1 cellular context compared by ENCODE assay signal in genomic region chr17:59699218-59699617, GRCh38.
TF ChIP-seq lines count a peak whose summit lies in the region.

No MANE protein-coding gene starts in this region.

TF ChIP-seq in K562, 482 proteins besides CTCF, POLR2A, EP300 and RAD21:
- TF ChIP-seq TAF7 (tag; IDR thresholded peaks at IDR 0.05), result no peak
- TF ChIP-seq, protein P1, sequence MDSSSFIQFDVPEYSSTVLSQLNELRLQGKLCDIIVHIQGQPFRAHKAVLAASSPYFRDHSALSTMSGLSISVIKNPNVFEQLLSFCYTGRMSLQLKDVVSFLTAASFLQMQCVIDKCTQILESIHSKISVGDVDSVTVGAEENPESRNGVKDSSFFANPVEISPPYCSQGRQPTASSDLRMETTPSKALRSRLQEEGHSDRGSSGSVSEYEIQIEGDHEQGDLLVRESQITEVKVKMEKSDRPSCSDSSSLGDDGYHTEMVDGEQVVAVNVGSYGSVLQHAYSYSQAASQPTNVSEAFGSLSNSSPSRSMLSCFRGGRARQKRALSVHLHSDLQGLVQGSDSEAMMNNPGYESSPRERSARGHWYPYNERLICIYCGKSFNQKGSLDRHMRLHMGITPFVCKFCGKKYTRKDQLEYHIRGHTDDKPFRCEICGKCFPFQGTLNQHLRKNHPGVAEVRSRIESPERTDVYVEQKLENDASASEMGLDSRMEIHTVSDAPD (CRISPR knock-in tag; IDR thresholded peaks at IDR 0.05), result no peak
- TF ChIP-seq POLR2G (IDR thresholded peaks at IDR 0.05; ENCODE audit: low read depth, low read length), result 0 out of 2 replicates have a peak, but pooled peaks have one; percentile 27
- TF ChIP-seq, protein P2, sequence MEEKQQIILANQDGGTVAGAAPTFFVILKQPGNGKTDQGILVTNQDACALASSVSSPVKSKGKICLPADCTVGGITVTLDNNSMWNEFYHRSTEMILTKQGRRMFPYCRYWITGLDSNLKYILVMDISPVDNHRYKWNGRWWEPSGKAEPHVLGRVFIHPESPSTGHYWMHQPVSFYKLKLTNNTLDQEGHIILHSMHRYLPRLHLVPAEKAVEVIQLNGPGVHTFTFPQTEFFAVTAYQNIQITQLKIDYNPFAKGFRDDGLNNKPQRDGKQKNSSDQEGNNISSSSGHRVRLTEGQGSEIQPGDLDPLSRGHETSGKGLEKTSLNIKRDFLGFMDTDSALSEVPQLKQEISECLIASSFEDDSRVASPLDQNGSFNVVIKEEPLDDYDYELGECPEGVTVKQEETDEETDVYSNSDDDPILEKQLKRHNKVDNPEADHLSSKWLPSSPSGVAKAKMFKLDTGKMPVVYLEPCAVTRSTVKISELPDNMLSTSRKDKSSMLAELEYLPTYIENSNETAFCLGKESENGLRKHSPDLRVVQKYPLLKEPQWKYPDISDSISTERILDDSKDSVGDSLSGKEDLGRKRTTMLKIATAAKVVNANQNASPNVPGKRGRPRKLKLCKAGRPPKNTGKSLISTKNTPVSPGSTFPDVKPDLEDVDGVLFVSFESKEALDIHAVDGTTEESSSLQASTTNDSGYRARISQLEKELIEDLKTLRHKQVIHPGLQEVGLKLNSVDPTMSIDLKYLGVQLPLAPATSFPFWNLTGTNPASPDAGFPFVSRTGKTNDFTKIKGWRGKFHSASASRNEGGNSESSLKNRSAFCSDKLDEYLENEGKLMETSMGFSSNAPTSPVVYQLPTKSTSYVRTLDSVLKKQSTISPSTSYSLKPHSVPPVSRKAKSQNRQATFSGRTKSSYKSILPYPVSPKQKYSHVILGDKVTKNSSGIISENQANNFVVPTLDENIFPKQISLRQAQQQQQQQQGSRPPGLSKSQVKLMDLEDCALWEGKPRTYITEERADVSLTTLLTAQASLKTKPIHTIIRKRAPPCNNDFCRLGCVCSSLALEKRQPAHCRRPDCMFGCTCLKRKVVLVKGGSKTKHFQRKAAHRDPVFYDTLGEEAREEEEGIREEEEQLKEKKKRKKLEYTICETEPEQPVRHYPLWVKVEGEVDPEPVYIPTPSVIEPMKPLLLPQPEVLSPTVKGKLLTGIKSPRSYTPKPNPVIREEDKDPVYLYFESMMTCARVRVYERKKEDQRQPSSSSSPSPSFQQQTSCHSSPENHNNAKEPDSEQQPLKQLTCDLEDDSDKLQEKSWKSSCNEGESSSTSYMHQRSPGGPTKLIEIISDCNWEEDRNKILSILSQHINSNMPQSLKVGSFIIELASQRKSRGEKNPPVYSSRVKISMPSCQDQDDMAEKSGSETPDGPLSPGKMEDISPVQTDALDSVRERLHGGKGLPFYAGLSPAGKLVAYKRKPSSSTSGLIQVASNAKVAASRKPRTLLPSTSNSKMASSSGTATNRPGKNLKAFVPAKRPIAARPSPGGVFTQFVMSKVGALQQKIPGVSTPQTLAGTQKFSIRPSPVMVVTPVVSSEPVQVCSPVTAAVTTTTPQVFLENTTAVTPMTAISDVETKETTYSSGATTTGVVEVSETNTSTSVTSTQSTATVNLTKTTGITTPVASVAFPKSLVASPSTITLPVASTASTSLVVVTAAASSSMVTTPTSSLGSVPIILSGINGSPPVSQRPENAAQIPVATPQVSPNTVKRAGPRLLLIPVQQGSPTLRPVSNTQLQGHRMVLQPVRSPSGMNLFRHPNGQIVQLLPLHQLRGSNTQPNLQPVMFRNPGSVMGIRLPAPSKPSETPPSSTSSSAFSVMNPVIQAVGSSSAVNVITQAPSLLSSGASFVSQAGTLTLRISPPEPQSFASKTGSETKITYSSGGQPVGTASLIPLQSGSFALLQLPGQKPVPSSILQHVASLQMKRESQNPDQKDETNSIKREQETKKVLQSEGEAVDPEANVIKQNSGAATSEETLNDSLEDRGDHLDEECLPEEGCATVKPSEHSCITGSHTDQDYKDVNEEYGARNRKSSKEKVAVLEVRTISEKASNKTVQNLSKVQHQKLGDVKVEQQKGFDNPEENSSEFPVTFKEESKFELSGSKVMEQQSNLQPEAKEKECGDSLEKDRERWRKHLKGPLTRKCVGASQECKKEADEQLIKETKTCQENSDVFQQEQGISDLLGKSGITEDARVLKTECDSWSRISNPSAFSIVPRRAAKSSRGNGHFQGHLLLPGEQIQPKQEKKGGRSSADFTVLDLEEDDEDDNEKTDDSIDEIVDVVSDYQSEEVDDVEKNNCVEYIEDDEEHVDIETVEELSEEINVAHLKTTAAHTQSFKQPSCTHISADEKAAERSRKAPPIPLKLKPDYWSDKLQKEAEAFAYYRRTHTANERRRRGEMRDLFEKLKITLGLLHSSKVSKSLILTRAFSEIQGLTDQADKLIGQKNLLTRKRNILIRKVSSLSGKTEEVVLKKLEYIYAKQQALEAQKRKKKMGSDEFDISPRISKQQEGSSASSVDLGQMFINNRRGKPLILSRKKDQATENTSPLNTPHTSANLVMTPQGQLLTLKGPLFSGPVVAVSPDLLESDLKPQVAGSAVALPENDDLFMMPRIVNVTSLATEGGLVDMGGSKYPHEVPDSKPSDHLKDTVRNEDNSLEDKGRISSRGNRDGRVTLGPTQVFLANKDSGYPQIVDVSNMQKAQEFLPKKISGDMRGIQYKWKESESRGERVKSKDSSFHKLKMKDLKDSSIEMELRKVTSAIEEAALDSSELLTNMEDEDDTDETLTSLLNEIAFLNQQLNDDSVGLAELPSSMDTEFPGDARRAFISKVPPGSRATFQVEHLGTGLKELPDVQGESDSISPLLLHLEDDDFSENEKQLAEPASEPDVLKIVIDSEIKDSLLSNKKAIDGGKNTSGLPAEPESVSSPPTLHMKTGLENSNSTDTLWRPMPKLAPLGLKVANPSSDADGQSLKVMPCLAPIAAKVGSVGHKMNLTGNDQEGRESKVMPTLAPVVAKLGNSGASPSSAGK (IDR thresholded peaks at IDR 0.05), result peak; percentile 75; the same call in 1 of the 2 replicates
- TF ChIP-seq CREBBP (IDR thresholded peaks at IDR 0.05; ENCODE audit: low read depth, low read length), result no peak
- TF ChIP-seq, protein P3, sequence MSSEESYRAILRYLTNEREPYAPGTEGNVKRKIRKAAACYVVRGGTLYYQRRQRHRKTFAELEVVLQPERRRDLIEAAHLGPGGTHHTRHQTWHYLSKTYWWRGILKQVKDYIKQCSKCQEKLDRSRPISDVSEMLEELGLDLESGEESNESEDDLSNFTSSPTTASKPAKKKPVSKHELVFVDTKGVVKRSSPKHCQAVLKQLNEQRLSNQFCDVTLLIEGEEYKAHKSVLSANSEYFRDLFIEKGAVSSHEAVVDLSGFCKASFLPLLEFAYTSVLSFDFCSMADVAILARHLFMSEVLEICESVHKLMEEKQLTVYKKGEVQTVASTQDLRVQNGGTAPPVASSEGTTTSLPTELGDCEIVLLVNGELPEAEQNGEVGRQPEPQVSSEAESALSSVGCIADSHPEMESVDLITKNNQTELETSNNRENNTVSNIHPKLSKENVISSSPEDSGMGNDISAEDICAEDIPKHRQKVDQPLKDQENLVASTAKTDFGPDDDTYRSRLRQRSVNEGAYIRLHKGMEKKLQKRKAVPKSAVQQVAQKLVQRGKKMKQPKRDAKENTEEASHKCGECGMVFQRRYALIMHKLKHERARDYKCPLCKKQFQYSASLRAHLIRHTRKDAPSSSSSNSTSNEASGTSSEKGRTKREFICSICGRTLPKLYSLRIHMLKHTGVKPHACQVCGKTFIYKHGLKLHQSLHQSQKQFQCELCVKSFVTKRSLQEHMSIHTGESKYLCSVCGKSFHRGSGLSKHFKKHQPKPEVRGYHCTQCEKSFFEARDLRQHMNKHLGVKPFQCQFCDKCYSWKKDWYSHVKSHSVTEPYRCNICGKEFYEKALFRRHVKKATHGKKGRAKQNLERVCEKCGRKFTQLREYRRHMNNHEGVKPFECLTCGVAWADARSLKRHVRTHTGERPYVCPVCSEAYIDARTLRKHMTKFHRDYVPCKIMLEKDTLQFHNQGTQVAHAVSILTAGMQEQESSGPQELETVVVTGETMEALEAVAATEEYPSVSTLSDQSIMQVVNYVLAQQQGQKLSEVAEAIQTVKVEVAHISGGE (CRISPR knock-in tag; IDR thresholded peaks at IDR 0.05), result peak in 1 of 3 experiments; percentile 8; a peak in 1 of 6 replicates
- TF ChIP-seq MXI1 (IDR thresholded peaks at IDR 0.05; ENCODE audit: low read depth, low read length), result no peak
- no peak for TF ChIP-seq ZNF431 (CRISPR knock-in tag; IDR thresholded peaks at IDR 0.05)
- peak; percentile 76 for TF ChIP-seq L3MBTL2 (IDR thresholded peaks at IDR 0.05)
